Comparison of ENCODE assay signal across 17 cellular contexts in the genomic region with DNA sequence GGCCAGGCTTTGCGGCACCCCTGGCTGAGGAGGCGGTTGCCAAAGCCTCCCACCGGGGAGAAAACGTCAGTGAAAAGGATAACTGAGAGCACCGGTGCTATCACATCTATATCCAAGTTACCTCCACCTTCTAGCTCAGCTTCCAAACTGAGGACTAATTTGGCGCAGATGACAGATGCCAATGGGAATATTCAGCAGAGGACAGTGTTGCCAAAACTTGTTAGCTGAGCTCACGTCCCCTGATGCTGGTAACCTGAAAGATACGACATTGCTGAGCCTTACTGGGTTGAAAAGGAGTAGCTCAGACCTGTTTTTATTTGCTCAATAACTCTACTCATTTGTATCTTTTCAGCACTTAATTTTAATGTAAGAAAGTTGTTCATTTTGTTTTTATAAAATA.
"Had no signal": no experiment of that assay in that cellular context is flagged by ENCODE, and none has a peak within 500 bp of the region (broad histone marks: within the 10 kb centered on the region; RNA-seq: fewer than 3 reads in every experiment).

No MANE protein-coding gene starts in this region.

- H3K4me2 ChIP-seq: neural progenitor cell had no signal

- H3K9me3 ChIP-seq: colonic mucosa, vagina had no signal

- DNase-seq: activated T-cell treated with anti-CD3 and anti-CD28 coated beads, Interleukin-2, amount 50 U/mL, for 1 hour; colonic mucosa; dorsolateral prefrontal cortex; effector memory CD8-positive, alpha-beta T cell; naive thymus-derived CD8-positive, alpha-beta T cell; posterior cingulate gyrus; stimulated activated CD4-positive, alpha-beta T cell treated with anti-CD3 and anti-CD28 coated beads, Interleukin-12 subunit alpha, Interleukin-12 subunit beta, amount 100 ng/mL, for 4 hours; stimulated activated CD4-positive, alpha-beta T cell treated with anti-CD3 and anti-CD28 coated beads, Interleukin-2, amount 100 ng/mL, for 24 hours; T-helper 1 cell; T-helper 9 cell had no signal

- H3K9ac ChIP-seq: neural progenitor cell had no signal

- H3K27ac ChIP-seq: colonic mucosa, neural progenitor cell, vagina had no signal

- H3K36me3 ChIP-seq: neural progenitor cell had no signal

- H3K27me3 ChIP-seq: colonic mucosa, dorsolateral prefrontal cortex, neural progenitor cell, vagina had no signal

- H2AFZ ChIP-seq: neural progenitor cell had no signal

- H3K4me3 ChIP-seq: colonic mucosa, lung, neural progenitor cell, vagina had no signal

- ATAC-seq: activated T-helper 17 cell treated with anti-CD3 and anti-CD28 coated beads, Interleukin-2, amount 50 U/mL, for 72 hours; effector memory CD8-positive, alpha-beta T cell; esophagus mucosa; naive thymus-derived CD8-positive, alpha-beta T cell; stimulated activated memory B cell treated with anti-CD40 and anti-IgM and Interleukin-4, amounts not matched to agents 10 μg/mL and 1 μg/mL and 100 μg/mL, for 72 hours; WTC11 had no signal

- H3K4me1 ChIP-seq: colonic mucosa had no signal
